In the genomic region with DNA sequence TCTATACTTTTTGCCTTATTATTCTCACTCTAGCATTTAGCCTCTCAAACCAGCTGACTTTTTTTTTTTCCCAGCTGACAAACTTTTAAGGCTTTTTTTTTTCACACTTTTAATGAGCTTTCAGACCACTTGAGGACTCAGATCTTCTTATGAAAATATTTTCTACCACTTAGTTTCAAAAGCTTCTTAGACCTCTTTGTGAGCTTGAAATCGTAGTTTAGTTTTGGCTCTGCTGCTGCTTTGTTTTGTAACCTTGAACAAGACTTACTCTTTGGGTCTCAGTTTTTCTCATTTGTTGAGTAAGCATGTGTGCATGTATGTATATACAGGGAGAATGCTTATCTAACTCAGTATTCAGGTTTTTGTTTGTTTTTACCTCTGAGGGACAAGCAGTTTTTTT, we compare ENCODE assay signal across 10 cellular contexts. TPM values are rescaled to one million over a fixed set of nuclear protein-coding genes. Genes with fewer than 3 reads are reported as not detected.
A peak's percentile ranks its signal among the peaks of the same experiment; 100 is the strongest.
DNase-seq lines count a peak whose midpoint lies in the region; ATAC-seq and TF ChIP-seq lines count a peak whose summit lies in the region.
"Had no signal": no experiment of that assay in that cellular context is flagged by ENCODE, and none has a peak within 500 bp of the region (broad histone marks: within the 10 kb centered on the region; RNA-seq: fewer than 3 reads in every experiment).

No MANE protein-coding gene starts in this region.

- H3K27me3 Mint-ChIP-seq in CD4-positive, CD25-positive, alpha-beta regulatory T cell, result peaks cover 4% of the 10 kb centered on the region
- H3K27me3 Mint-ChIP-seq in effector memory CD8-positive, alpha-beta T cell, result no peaks in the 10 kb centered on the region
- no peaks in the 10 kb centered on the region for H3K27me3 Mint-ChIP-seq in nephron (ENCODE audit: low read depth)

- H3K4me3 Mint-ChIP-seq in CD4-positive, CD25-positive, alpha-beta regulatory T cell, result peak overlapping the region; percentile 3 to 86 (median 49)
- peak overlapping the region in 1 of 2 donors; percentile 1 for H3K4me3 Mint-ChIP-seq in effector memory CD8-positive, alpha-beta T cell
- H3K4me3 Mint-ChIP-seq in nephron, result peak overlapping the region; percentile 74 to 76 (median 75)

- H3K4me1 ChIP-seq in CD4-positive, CD25-positive, alpha-beta regulatory T cell (ENCODE audit: control insufficient read depth, insufficient read depth, low read length, poor library complexity, severe bottlenecking), result peaks cover 26% of the 10 kb centered on the region
- peaks cover 12% of the 10 kb centered on the region; the same call in 1 of the 2 replicates for H3K4me1 ChIP-seq in MM.1S (ENCODE audit: low read length)
- H3K4me1 ChIP-seq: prostate gland had no signal

- no peak overlapping the region for H3K27ac ChIP-seq in CD4-positive, CD25-positive, alpha-beta regulatory T cell (ENCODE audit: insufficient read depth, low read length, poor library complexity, severe bottlenecking)
- H3K27ac ChIP-seq in MM.1S (ENCODE audit: low read length), result peak overlapping the region; percentile 27; the same call in 1 of the 2 replicates
- H3K27ac ChIP-seq: prostate gland had no signal

- H3K9me2 ChIP-seq in MM.1S (replicated peaks; ENCODE audit: insufficient read depth, low read length), result no peaks in the 10 kb centered on the region

- no peak overlapping the region; the same call in 1 of the 2 replicates for H2AFZ ChIP-seq in MM.1S (ENCODE audit: low read length)

- H3F3A ChIP-seq in MM.1S (ENCODE audit: insufficient read depth, low read length), result peaks cover 6% of the 10 kb centered on the region; the same call in 1 of the 2 replicates

- DNase-seq in CD4-positive, CD25-positive, alpha-beta regulatory T cell, result peak in 1 of 3 donors; percentile 21
- DNase-seq in MM.1S, result peak; percentile 25
- DNase-seq in effector memory CD8-positive, alpha-beta T cell, result no peak
- no peak for DNase-seq in NCI-H2029 (lab: John Stamatoyannopoulos, UW)
- DNase-seq in UCSD-AML1 (lab: John Stamatoyannopoulos, UW; ENCODE audit: unreplicated experiment), result no peak
- DNase-seq: activated CD4-positive, alpha-beta T cell treated with anti-CD3 and anti-CD28 coated beads, Interleukin-2, amount 50 U/mL, for 48 hours had no signal

- H3K9ac ChIP-seq in MM.1S (ENCODE audit: low read length), result no peak overlapping the region; the same call in 1 of the 2 replicates

- H3K27me3 ChIP-seq in CD4-positive, CD25-positive, alpha-beta regulatory T cell (ENCODE audit: control insufficient read depth, insufficient read depth, low read length), result no peaks in the 10 kb centered on the region
- no peaks in the 10 kb centered on the region for H3K27me3 ChIP-seq in MM.1S (replicated peaks; ENCODE audit: insufficient read depth, low read length)

- no peaks in the 10 kb centered on the region for H3K9me3 ChIP-seq in CD4-positive, CD25-positive, alpha-beta regulatory T cell (ENCODE audit: control insufficient read depth in 2 of 2, low read length in 2 of 2)
- H3K9me3 ChIP-seq in MM.1S (replicated peaks; ENCODE audit: insufficient read depth, low read length), result no peaks in the 10 kb centered on the region
- H3K9me3 ChIP-seq: prostate gland had no signal

- 0 out of 2 replicates have a peak, but pooled peaks cover 4% of the 10 kb centered on the region for H3K79me2 ChIP-seq in MM.1S (ENCODE audit: low read length)

- peak overlapping the region in 1 of 3 donors; percentile 38 for H3K27ac Mint-ChIP-seq in CD4-positive, CD25-positive, alpha-beta regulatory T cell
- H3K27ac Mint-ChIP-seq in effector memory CD8-positive, alpha-beta T cell, result peak overlapping the region; percentile 10 to 36
- peak overlapping the region; percentile 41 to 79 (median 57) for H3K27ac Mint-ChIP-seq in nephron

- peaks cover 29 to 48% (median 37%) of the 10 kb centered on the region in 4 donors for H3K4me1 Mint-ChIP-seq in CD4-positive, CD25-positive, alpha-beta regulatory T cell
- H3K4me1 Mint-ChIP-seq in effector memory CD8-positive, alpha-beta T cell (ENCODE audit: low read depth in 2 of 2), result peaks cover 22 to 33% of the 10 kb centered on the region in 2 donors
- H3K4me1 Mint-ChIP-seq in nephron, result peaks cover 45% of the 10 kb centered on the region

- H3K4me2 ChIP-seq in MM.1S (ENCODE audit: low read depth, low read length), result peak overlapping the region; percentile 51; the same call in 1 of the 2 replicates

- H3K4me3 ChIP-seq in CD4-positive, CD25-positive, alpha-beta regulatory T cell (ENCODE audit: low read depth, low read length), result peak overlapping the region; percentile 33
- H3K4me3 ChIP-seq in MM.1S (ENCODE audit: low read length), result no peak overlapping the region

- no peak for TF ChIP-seq CTCF in MM.1S (IDR thresholded peaks at IDR 0.05; ENCODE audit: low read length)
- TF ChIP-seq CTCF in nephron (IDR thresholded peaks at IDR 0.05; ENCODE audit: unreplicated experiment in 3 of 3), result no peak

- no peaks in the 10 kb centered on the region for H3K9me3 Mint-ChIP-seq in CD4-positive, CD25-positive, alpha-beta regulatory T cell
- no peaks in the 10 kb centered on the region for H3K9me3 Mint-ChIP-seq in effector memory CD8-positive, alpha-beta T cell
- no peaks in the 10 kb centered on the region for H3K9me3 Mint-ChIP-seq in nephron

- ATAC-seq in CD4-positive, CD25-positive, alpha-beta regulatory T cell (ENCODE audit: low read depth in 2 of 2), result no peak
- no peak for ATAC-seq in effector memory CD8-positive, alpha-beta T cell (replicated peaks)
- no peak for ATAC-seq in HG03025 (IDR thresholded peaks at IDR 0.05; ENCODE audit: low FRiP score, unreplicated experiment)
- ATAC-seq in HG03354 (IDR thresholded peaks at IDR 0.05; ENCODE audit: poor library complexity, severe bottlenecking, unreplicated experiment), result no peak

- no peaks in the 10 kb centered on the region for H3K36me3 Mint-ChIP-seq in CD4-positive, CD25-positive, alpha-beta regulatory T cell
- H3K36me3 Mint-ChIP-seq in effector memory CD8-positive, alpha-beta T cell (ENCODE audit: insufficient read depth), result peaks cover 14% of the 10 kb centered on the region
- H3K36me3 Mint-ChIP-seq in nephron (ENCODE audit: low read depth), result no peaks in the 10 kb centered on the region

- no peaks in the 10 kb centered on the region for H4K20me1 ChIP-seq in MM.1S (ENCODE audit: insufficient read depth, low read length)

- H3K36me3 ChIP-seq in CD4-positive, CD25-positive, alpha-beta regulatory T cell (ENCODE audit: control insufficient read depth, insufficient read depth, low read length), result no peaks in the 10 kb centered on the region
- no peaks in the 10 kb centered on the region for H3K36me3 ChIP-seq in MM.1S (replicated peaks; ENCODE audit: insufficient read depth, low read length)
- H3K36me3 ChIP-seq: prostate gland had no signal

RNA-seq across cellular contexts. Expression of a gene that starts 3.5 kb away (rescaled TPM):
- 18.3 TPM for total RNA-seq in CD4-positive, CD25-positive, alpha-beta regulatory T cell
- polyA plus RNA-seq in CD4-positive, CD25-positive, alpha-beta regulatory T cell, result 1 to 10 TPM; 6.0 to 7.8 (median 6.4) TPM
